ENCODE assay signal across 2 cellular contexts in genomic region chr12:100326208-100326607, GRCh38.
TF ChIP-seq lines count a peak whose summit lies in the region.

No MANE protein-coding gene starts in this region.

TF ChIP-seq in GM23338, 12 proteins besides CTCF, POLR2A, EP300 and RAD21:
- TF ChIP-seq STAT1 (IDR thresholded peaks at IDR 0.05; ENCODE audit: unreplicated experiment): no peak
- no peak for TF ChIP-seq CREB1 (CRISPR knock-in tag; IDR thresholded peaks at IDR 0.05; ENCODE audit: low read depth)
- no peak for TF ChIP-seq ZNF462 (CRISPR knock-in tag; IDR thresholded peaks at IDR 0.05)
- no peak for TF ChIP-seq ZNF331 (CRISPR knock-in tag; IDR thresholded peaks at IDR 0.05; ENCODE audit: low read depth)
- TF ChIP-seq, protein P1, sequence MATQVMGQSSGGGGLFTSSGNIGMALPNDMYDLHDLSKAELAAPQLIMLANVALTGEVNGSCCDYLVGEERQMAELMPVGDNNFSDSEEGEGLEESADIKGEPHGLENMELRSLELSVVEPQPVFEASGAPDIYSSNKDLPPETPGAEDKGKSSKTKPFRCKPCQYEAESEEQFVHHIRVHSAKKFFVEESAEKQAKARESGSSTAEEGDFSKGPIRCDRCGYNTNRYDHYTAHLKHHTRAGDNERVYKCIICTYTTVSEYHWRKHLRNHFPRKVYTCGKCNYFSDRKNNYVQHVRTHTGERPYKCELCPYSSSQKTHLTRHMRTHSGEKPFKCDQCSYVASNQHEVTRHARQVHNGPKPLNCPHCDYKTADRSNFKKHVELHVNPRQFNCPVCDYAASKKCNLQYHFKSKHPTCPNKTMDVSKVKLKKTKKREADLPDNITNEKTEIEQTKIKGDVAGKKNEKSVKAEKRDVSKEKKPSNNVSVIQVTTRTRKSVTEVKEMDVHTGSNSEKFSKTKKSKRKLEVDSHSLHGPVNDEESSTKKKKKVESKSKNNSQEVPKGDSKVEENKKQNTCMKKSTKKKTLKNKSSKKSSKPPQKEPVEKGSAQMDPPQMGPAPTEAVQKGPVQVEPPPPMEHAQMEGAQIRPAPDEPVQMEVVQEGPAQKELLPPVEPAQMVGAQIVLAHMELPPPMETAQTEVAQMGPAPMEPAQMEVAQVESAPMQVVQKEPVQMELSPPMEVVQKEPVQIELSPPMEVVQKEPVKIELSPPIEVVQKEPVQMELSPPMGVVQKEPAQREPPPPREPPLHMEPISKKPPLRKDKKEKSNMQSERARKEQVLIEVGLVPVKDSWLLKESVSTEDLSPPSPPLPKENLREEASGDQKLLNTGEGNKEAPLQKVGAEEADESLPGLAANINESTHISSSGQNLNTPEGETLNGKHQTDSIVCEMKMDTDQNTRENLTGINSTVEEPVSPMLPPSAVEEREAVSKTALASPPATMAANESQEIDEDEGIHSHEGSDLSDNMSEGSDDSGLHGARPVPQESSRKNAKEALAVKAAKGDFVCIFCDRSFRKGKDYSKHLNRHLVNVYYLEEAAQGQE (IDR thresholded peaks at IDR 0.05; ENCODE audit: unreplicated experiment): no peak
- no peak for TF ChIP-seq NANOG (IDR thresholded peaks at IDR 0.05; ENCODE audit: borderline replicate concordance)
- no peak for TF ChIP-seq POLR2AphosphoS5 (IDR thresholded peaks at IDR 0.05; ENCODE audit: low read depth)
- no peak for TF ChIP-seq ZNF114 (CRISPR knock-in tag; IDR thresholded peaks at IDR 0.05)
- no peak for TF ChIP-seq EZH2 (IDR thresholded peaks at IDR 0.05; ENCODE audit: low read depth, unreplicated experiment)
- TF ChIP-seq, protein P2, sequence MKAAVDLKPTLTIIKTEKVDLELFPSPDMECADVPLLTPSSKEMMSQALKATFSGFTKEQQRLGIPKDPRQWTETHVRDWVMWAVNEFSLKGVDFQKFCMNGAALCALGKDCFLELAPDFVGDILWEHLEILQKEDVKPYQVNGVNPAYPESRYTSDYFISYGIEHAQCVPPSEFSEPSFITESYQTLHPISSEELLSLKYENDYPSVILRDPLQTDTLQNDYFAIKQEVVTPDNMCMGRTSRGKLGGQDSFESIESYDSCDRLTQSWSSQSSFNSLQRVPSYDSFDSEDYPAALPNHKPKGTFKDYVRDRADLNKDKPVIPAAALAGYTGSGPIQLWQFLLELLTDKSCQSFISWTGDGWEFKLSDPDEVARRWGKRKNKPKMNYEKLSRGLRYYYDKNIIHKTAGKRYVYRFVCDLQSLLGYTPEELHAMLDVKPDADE (IDR thresholded peaks at IDR 0.05): no peak
- no peak for TF ChIP-seq EZH2phosphoT487 (IDR thresholded peaks at IDR 0.05; ENCODE audit: unreplicated experiment)
- TF ChIP-seq JUNB (IDR thresholded peaks at IDR 0.05; ENCODE audit: unreplicated experiment): no peak
TF ChIP-seq in GM23338: peak in this region for 0.

TF ChIP-seq in H1, 55 proteins besides CTCF, POLR2A, EP300 and RAD21:
- TF ChIP-seq NANOG (IDR thresholded peaks at IDR 0.05; ENCODE audit: insufficient read depth, low read depth, low read length, poor library complexity, severe bottlenecking): no peak
- TF ChIP-seq EGR1 (IDR thresholded peaks at IDR 0.05; ENCODE audit: borderline replicate concordance, low read depth, low read length): no peak
- no peak for TF ChIP-seq ASH2L (IDR thresholded peaks at IDR 0.05; ENCODE audit: low read length)
